Comparison of ENCODE assay signal across 34 cellular contexts in the genomic region with DNA sequence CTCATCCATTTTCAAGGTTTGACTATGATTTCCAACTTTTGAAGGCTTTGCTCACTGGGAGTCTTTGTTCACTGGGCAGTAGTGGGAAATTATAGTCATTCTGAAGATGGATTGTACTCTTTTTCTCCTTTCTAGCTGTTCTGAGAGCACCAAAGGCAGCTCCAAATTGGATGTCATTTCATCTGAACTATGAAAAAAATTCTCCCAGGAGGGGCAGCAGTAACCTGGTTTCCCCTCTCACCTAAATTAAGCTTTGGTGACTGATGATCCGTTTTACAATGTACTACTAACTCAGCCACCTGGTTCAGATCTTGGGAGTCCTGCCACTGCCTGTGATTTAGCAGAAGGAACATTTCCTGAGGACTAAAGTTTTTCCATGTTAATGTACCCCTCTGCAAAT. TPM values are rescaled to one million over a fixed set of nuclear protein-coding genes. Genes with fewer than 3 reads are reported as not detected.
"Had no signal": no experiment of that assay in that cellular context is flagged by ENCODE, and none has a peak within 500 bp of the region (broad histone marks: within the 10 kb centered on the region; RNA-seq: fewer than 3 reads in every experiment).

No MANE protein-coding gene starts in this region.

- DNase-seq: activated B cell treated with CpG ODN at 0.5 μM for 24 hours; activated CD4-positive, alpha-beta T cell treated with anti-CD3 and anti-CD28 coated beads for 4 hours; activated CD4-positive, alpha-beta T cell treated with anti-CD3 and anti-CD28 coated beads, Interleukin-2, amount 50 U/mL, for 1 hour; activated CD4-positive, CD25-positive, alpha-beta regulatory T cell treated with anti-CD3 and anti-CD28 coated beads, Interleukin-2, amount 50 U/mL, for 72 hours; activated CD8-positive, alpha-beta memory T cell treated with anti-CD3 and anti-CD28 coated beads, Interleukin-2, amount 50 U/mL, for 4 hours; activated gamma-delta T cell treated with Interleukin-2 at 50 U/mL for 16 hours; activated naive CD4-positive, alpha-beta T cell treated with anti-CD3 and anti-CD28 coated beads for 36 hours; activated naive CD8-positive, alpha-beta T cell treated with anti-CD3 and anti-CD28 coated beads, Interleukin-2, amount 50 U/mL, for 24 hours; activated T-cell treated with anti-CD3 and anti-CD28 coated beads for 4 hours; amniotic stem cell; aorta; brain microvascular endothelial cell; NCI-H1048; NCI-H1105 treated with DMSO at 0.1 percent for 48 hours; NCI-H1436; NCI-H1694; NCI-H1930; NCI-H2081 treated with DMSO at 0.1 percent for 48 hours; NCI-H510A; NCI-H526; NCI-H748 treated with DMSO at 0.1 percent for 48 hours; NK-92 treated with Interleukin-12 subunit alpha and Interleukin-12 subunit beta, amount 100 ng/mL, for 24 hours; Right ventricle myocardium superior; SW 1271; T-helper 1 cell; T-helper 2 cell; T-helper 9 cell had no signal

- H3K4me3 ChIP-seq: cardiac muscle cell, PC-9 had no signal

- H3K4me2 ChIP-seq: PC-9 had no signal

- H3K4me3 Mint-ChIP-seq: activated B cell treated with CpG ODN at 0.5 μM for 24 hours; activated CD4-positive, alpha-beta memory T cell treated with anti-CD3 and anti-CD28 coated beads for 36 hours; activated naive CD4-positive, alpha-beta T cell treated with anti-CD3 and anti-CD28 coated beads for 36 hours; activated naive CD8-positive, alpha-beta T cell; activated naive CD8-positive, alpha-beta T cell treated with anti-CD3 and anti-CD28 coated beads, Interleukin-2, amount 50 U/mL, for 24 hours; central memory CD8-positive, alpha-beta T cell had no signal

- H3K27ac Mint-ChIP-seq: activated B cell treated with CpG ODN at 0.5 μM for 24 hours; activated naive CD4-positive, alpha-beta T cell treated with anti-CD3 and anti-CD28 coated beads for 36 hours; activated naive CD8-positive, alpha-beta T cell had no signal

- H2AFZ ChIP-seq: PC-9 had no signal

- H3K36me3 Mint-ChIP-seq: activated CD4-positive, alpha-beta memory T cell treated with anti-CD3 and anti-CD28 coated beads for 36 hours; activated naive CD8-positive, alpha-beta T cell had no signal

- H3K27me3 ChIP-seq: brain microvascular endothelial cell, cardiac muscle cell had no signal

- H3K36me3 ChIP-seq: brain microvascular endothelial cell, cardiac muscle cell had no signal

- H3K27ac ChIP-seq: brain microvascular endothelial cell, cardiac muscle cell, PC-9, VCaP had no signal

- H3K9me3 Mint-ChIP-seq: activated B cell treated with CpG ODN at 0.5 μM for 24 hours; activated CD4-positive, alpha-beta memory T cell treated with anti-CD3 and anti-CD28 coated beads for 36 hours; activated naive CD4-positive, alpha-beta T cell treated with anti-CD3 and anti-CD28 coated beads for 36 hours; activated naive CD8-positive, alpha-beta T cell treated with anti-CD3 and anti-CD28 coated beads, Interleukin-2, amount 50 U/mL, for 24 hours; activated T-helper 2 cell treated with anti-CD3 and anti-CD28 coated beads, Interferon-gamma antibody, Interleukin-2, Interleukin-4, amounts not matched to agents 10 μg/mL and 5 μg/mL and 100 μg/mL, durations not matched to agents 14 hours and 24 hours and 36 hours; central memory CD8-positive, alpha-beta T cell had no signal

- H3K27me3 Mint-ChIP-seq: activated B cell treated with CpG ODN at 0.5 μM for 24 hours; activated CD4-positive, alpha-beta memory T cell treated with anti-CD3 and anti-CD28 coated beads for 36 hours; activated naive CD8-positive, alpha-beta T cell; central memory CD8-positive, alpha-beta T cell had no signal

- H3K4me1 Mint-ChIP-seq: activated B cell treated with CpG ODN at 0.5 μM for 24 hours; central memory CD8-positive, alpha-beta T cell had no signal

RNA-seq across cellular contexts. Expression of a gene that starts 17.6 kb away (rescaled TPM):
- total RNA-seq: activated naive CD4-positive, alpha-beta T cell treated with anti-CD3 and anti-CD28 coated beads for 36 hours had no signal
